In the genomic region with DNA sequence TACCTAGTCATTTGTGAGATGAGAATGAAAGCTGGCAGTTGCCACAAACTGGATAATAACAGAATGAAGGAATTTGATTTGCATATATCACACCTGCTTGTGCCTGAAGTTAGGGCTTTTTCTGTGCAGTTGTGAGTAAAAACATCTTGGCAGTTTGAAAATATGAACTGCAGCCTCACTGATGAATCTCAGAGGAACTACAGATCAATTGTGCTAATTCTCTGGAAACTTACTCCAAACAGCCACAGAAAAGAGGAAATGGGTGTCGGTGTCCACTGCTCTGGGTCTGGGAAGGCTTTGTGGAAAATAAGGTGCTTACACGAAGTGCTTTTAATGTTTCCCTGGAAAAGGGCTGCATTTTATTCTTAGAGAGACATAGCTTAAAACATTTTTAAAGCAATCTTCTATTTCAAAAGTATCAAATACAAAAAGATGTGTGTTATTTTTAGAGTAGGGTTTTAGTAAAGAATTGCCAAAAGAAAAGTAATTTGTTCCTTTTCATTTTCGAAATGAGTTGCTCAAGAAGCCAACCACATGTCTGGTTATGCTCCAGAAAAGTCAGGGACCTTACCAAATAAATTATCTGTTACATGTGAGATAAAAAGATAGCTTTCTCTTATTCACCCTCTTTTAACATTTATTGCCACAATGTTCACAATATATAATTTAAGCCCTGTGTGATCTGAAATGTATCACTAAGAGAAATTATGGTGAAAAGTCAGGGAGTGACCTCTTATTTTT, we compare ENCODE assay signal across 17 cellular contexts.
DNase-seq lines count a peak whose midpoint lies in the region; ATAC-seq and TF ChIP-seq lines count a peak whose summit lies in the region.
"Had no signal": no experiment of that assay in that cellular context is flagged by ENCODE, and none has a peak within 500 bp of the region (broad histone marks: within the 10 kb centered on the region; RNA-seq: fewer than 3 reads in every experiment).

No MANE protein-coding gene starts in this region.

- H3K27me3 ChIP-seq in osteoblast (ENCODE audit: insufficient read depth, low read length) = no peaks in the 10 kb centered on the region
- H3K27me3 ChIP-seq: MG63, SJSA1, testis had no signal

- no peaks in the 10 kb centered on the region for H3K36me3 ChIP-seq in osteoblast (ENCODE audit: insufficient read depth, low read length)
- H3K36me3 ChIP-seq: HAP-1, MG63, SJSA1 had no signal

- H3K36me3 Mint-ChIP-seq in activated T-helper 17 cell treated with anti-CD3 and anti-CD28 coated beads, Interleukin-2, amount 50 U/mL, for 72 hours (ENCODE audit: low read depth) = no peaks in the 10 kb centered on the region

- H3K4me3 Mint-ChIP-seq in activated T-helper 17 cell treated with anti-CD3 and anti-CD28 coated beads, Interleukin-2, amount 50 U/mL, for 72 hours = no peak overlapping the region

- H2AFZ ChIP-seq in osteoblast (ENCODE audit: low read length) = no peak overlapping the region

- peaks cover 4% of the 10 kb centered on the region for H3K27me3 Mint-ChIP-seq in activated T-helper 17 cell treated with anti-CD3 and anti-CD28 coated beads, Interleukin-2, amount 50 U/mL, for 72 hours

- no peaks in the 10 kb centered on the region for H4K20me1 ChIP-seq in osteoblast (ENCODE audit: insufficient read depth, low read length)

- no peaks in the 10 kb centered on the region for H3K4me1 Mint-ChIP-seq in activated T-helper 17 cell treated with anti-CD3 and anti-CD28 coated beads, Interleukin-2, amount 50 U/mL, for 72 hours

- no peak for TF ChIP-seq CTCF in osteoblast (IDR thresholded peaks at IDR 0.05; ENCODE audit: extremely low read depth, low read depth, low read length)

- DNase-seq in SKM-1 treated with dmso at 0.1 percent for 144 hours (lab: John Stamatoyannopoulos, UW; ENCODE audit: unreplicated experiment) (peak; percentile 36), osteoblast (ENCODE audit: insufficient read length, low spot score, missing footprints) (no peak), GM19240 (ENCODE audit: insufficient read length, low spot score) (no peak), amygdala (lab: John Stamatoyannopoulos, UW) (no peak)
- DNase-seq: activated T-cell treated with anti-CD3 and anti-CD28 coated beads, Interleukin-2, amount 50 U/mL, for 1 hour; DND-41; effector memory CD4-positive, alpha-beta T cell; left cardiac atrium; MG63; testis had no signal

- H3K9me3 ChIP-seq in osteoblast (ENCODE audit: low read depth, low read length) = no peaks in the 10 kb centered on the region
- H3K9me3 ChIP-seq: HAP-1, MG63, SJSA1, testis had no signal

- H3K27ac ChIP-seq in osteoblast (ENCODE audit: low read depth, low read length) = no peak overlapping the region
- H3K27ac ChIP-seq: SJSA1, skin epidermis, testis had no signal

- H3K9me3 Mint-ChIP-seq in activated T-helper 17 cell treated with anti-CD3 and anti-CD28 coated beads, Interleukin-2, amount 50 U/mL, for 72 hours = no peaks in the 10 kb centered on the region

- no peak overlapping the region for H3K4me3 ChIP-seq in osteoblast (ENCODE audit: insufficient read depth, low read length)
- H3K4me3 ChIP-seq: HAP-1, MG63, SJSA1, skin epidermis, testis had no signal

- no peaks in the 10 kb centered on the region for H3K79me2 ChIP-seq in osteoblast (ENCODE audit: insufficient read depth, low read length)

- ATAC-seq in GM18868 (IDR thresholded peaks at IDR 0.05; ENCODE audit: unreplicated experiment) = peak; percentile 47
- ATAC-seq in HG02884 (IDR thresholded peaks at IDR 0.05; ENCODE audit: unreplicated experiment) = peak; percentile 67
- ATAC-seq in activated T-helper 17 cell treated with anti-CD3 and anti-CD28 coated beads, Interleukin-2, amount 50 U/mL, for 72 hours (replicated peaks) = no peak
- ATAC-seq in GM19324 (IDR thresholded peaks at IDR 0.05; ENCODE audit: low FRiP score, unreplicated experiment) = no peak
- ATAC-seq: left cardiac atrium had no signal

- H3K4me2 ChIP-seq in osteoblast (ENCODE audit: insufficient read depth, low read length) = peak overlapping the region; percentile 33

- H3K27ac Mint-ChIP-seq in activated T-helper 17 cell treated with anti-CD3 and anti-CD28 coated beads, Interleukin-2, amount 50 U/mL, for 72 hours = no peak overlapping the region

- H3K4me1 ChIP-seq in osteoblast (ENCODE audit: insufficient read depth, low read length) = peaks cover 46% of the 10 kb centered on the region
- H3K4me1 ChIP-seq: HAP-1, testis had no signal

Comparison
In these comparisons a context has a peak if more than half of its experiments do, and no peak if none do; other contexts are left out.
1. ATAC-seq: peak in GM18868 (single experiment) and HG02884 (single experiment); none in activated T-helper 17 cell treated with anti-CD3 and anti-CD28 coated beads, Interleukin-2, amount 50 U/mL, for 72 hours (single experiment) and GM19324 (single experiment).